8 cellular contexts compared by ENCODE assay signal in the genomic region with DNA sequence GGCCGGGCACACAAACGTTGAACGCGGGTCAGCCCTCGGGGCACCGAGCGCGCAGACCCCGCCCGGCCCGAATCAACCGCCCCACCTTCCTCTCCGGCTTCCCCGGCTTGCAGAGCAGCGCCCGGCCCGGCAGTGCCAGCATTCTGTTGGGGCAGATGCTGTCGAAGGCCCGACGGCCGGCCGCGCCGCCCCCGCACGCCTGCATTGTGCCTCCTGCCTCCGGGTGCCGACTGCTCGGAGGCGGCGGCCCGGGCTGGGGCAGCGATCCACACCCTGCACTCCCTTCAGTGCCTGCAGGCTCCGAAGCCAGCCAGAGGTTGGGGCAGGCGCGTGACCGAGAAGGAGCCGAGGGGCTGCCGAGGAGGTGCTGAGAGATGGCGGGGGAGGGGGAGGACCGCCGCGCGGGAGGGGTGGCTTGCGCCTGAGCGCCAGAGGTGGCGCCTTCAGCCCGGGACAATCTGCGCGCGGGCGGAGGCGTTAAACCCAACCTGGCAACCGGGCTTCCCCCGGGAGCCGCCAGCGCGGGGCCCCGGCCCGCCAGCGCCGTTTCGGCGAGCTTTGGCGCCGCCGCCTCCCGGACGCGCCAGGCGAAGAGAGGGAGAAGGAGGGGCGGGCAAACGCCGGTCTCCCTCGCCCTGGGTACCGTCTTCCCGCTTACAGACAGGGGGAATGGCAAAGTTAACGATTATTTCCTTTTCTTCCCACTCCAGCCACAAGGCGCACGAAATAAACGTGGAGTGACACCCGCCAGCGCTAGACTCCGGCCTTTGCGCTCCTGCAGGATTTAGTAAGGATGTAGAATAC. TPM values are rescaled to one million over a fixed set of nuclear protein-coding genes. Genes with fewer than 3 reads are reported as not detected.
DNase-seq lines count a peak whose midpoint lies in the region; ATAC-seq, FAIRE-seq and TF ChIP-seq lines count a peak whose summit lies in the region.

A gene (minus strand): TSS at position 382 of the 804 bp plus-strand sequence. CDS start 177 bp downstream, at position 205.

- no peak for TF ChIP-seq EP300 in A549 (IDR thresholded peaks at IDR 0.05)

- no peaks in the 10 kb centered on the region for H3K9me3 ChIP-seq in A549

- DNase-seq in A549 (ENCODE audit: low read depth in 1 of 2, low spot score in 1 of 2) (peak; percentile 84 to 88), GM13977 (ENCODE audit: low spot score) (peak; percentile 88), NCI-H82 treated with DMSO at 0.1 percent for 48 hours (lab: John Stamatoyannopoulos, UW; ENCODE audit: unreplicated experiment) (peak; percentile 15), activated T-cell treated with anti-CD3 and anti-CD28 coated beads for 24 hours (ENCODE audit: low read depth) (peak; percentile 53), frontal cortex (ENCODE audit: low spot score in 2 of 2) (peak; percentile 43 to 53), progenitor cell of endocrine pancreas (ENCODE audit: low spot score, unreplicated experiment) (peak; percentile 45)

- H3K27ac ChIP-seq in A549 = peak within 1 kb of the TSS; percentile 64 to 90

- ATAC-seq in A549 = peak; percentile 87 to 88
- ATAC-seq in HG03159 (IDR thresholded peaks at IDR 0.05; ENCODE audit: unreplicated experiment) = peak; percentile 43
- no peak for ATAC-seq in HG03196 (IDR thresholded peaks at IDR 0.05; ENCODE audit: unreplicated experiment)

- H3K9me3 Mint-ChIP-seq in progenitor cell of endocrine pancreas (ENCODE audit: low read depth) = no peaks in the 10 kb centered on the region

- no peak for FAIRE-seq in A549 (lab: Jason Lieb, UNC)
- no peak for FAIRE-seq in frontal cortex (lab: Jason Lieb, UNC)

- in situ Hi-C loops in GM13977 (cut with MboI; ENCODE audit: low pct_unique_long_range_greater_than_20kb, low sequenced_read_pairs, unreplicated experiment) = no loop called here

- H3K27ac Mint-ChIP-seq in progenitor cell of endocrine pancreas = no peak within 1 kb of the TSS

- TF ChIP-seq CTCF in A549 (IDR thresholded peaks at IDR 0.05) = peak; percentile 44; the same call in 2 of the 3 replicates
- TF ChIP-seq CTCF in GM13977 (IDR thresholded peaks at IDR 0.05; ENCODE audit: extremely low read depth, insufficient read depth, missing control alignments) = peak; percentile 37
- TF ChIP-seq CTCF in progenitor cell of endocrine pancreas (IDR thresholded peaks at IDR 0.05; ENCODE audit: unreplicated experiment) = peak; percentile 23

- POLR2A ChIA-PET in A549 (lab: Yijun Ruan, JAX) = no interaction called here

- WGBS in A549 (ENCODE audit: missing lambda C conversion rate) = under 1% methylated on average over 36 of the region's 85 CpGs

- H3K4me2 ChIP-seq in A549 = peak within 1 kb of the TSS; percentile 86

- peak within 1 kb of the TSS; percentile 55 for H3K4me3 ChIP-seq in A549

- H3K4me1 ChIP-seq in A549 = 0 out of 3 replicates have a peak, but pooled peaks cover 8% of the 10 kb centered on the region

- CTCF ChIA-PET in A549 (lab: Yijun Ruan, JAX) = interaction anchor here (0.8 to 4.8 kb wide), 21 partner anchors 9 to 1240 kb away, joined by 3 to 57 read pairs (median 5); no protein-coding TSS in a partner anchor

- H3K36me3 Mint-ChIP-seq in progenitor cell of endocrine pancreas (ENCODE audit: insufficient read depth) = no peaks in the 10 kb centered on the region

- H3K27me3 Mint-ChIP-seq in progenitor cell of endocrine pancreas = peaks cover 91% of the 10 kb centered on the region

- peaks cover 13% of the 10 kb centered on the region for H3K4me1 Mint-ChIP-seq in progenitor cell of endocrine pancreas (ENCODE audit: low read depth)

- H3K4me3 Mint-ChIP-seq in progenitor cell of endocrine pancreas (ENCODE audit: low read depth) = peak within 1 kb of the TSS; percentile 48

- TF ChIP-seq RAD21 in A549 (conservative IDR thresholded peaks at IDR 0.05 in 1 of 2, IDR thresholded peaks at IDR 0.05 in 1 of 2) = peak in 1 of 2 experiments; percentile 35; a peak in 1 of 5 replicates

- TF ChIP-seq POLR2A in A549 (IDR thresholded peaks at IDR 0.05; ENCODE audit: low read length) = no peak

TF ChIP-seq in A549, 52 proteins besides CTCF, POLR2A, EP300 and RAD21:
- TF ChIP-seq PHF8 (IDR thresholded peaks at IDR 0.05; ENCODE audit: borderline replicate concordance, low read depth) = 0 out of 2 replicates have a peak, but pooled peaks have one; percentile 24
- TF ChIP-seq RARB (CRISPR knock-in tag; IDR thresholded peaks at IDR 0.05) = no peak
- no peak for TF ChIP-seq CHD4 (IDR thresholded peaks at IDR 0.05; ENCODE audit: borderline replicate concordance)
- 0 out of 2 replicates have a peak, but pooled peaks have one; percentile 9 for TF ChIP-seq HOXB5 (CRISPR knock-in tag; IDR thresholded peaks at IDR 0.05)
- TF ChIP-seq, protein P1, sequence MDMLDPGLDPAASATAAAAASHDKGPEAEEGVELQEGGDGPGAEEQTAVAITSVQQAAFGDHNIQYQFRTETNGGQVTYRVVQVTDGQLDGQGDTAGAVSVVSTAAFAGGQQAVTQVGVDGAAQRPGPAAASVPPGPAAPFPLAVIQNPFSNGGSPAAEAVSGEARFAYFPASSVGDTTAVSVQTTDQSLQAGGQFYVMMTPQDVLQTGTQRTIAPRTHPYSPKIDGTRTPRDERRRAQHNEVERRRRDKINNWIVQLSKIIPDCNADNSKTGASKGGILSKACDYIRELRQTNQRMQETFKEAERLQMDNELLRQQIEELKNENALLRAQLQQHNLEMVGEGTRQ (IDR thresholded peaks at IDR 0.05) = no peak
- TF ChIP-seq ZFP36 (IDR thresholded peaks at IDR 0.05; ENCODE audit: borderline replicate concordance, partially characterized antibody) = peak; percentile 19
- TF ChIP-seq JUN (IDR thresholded peaks at IDR 0.05) = peak; percentile 13 to 45; a peak in 1 of 5 replicates
- TF ChIP-seq, protein P2, sequence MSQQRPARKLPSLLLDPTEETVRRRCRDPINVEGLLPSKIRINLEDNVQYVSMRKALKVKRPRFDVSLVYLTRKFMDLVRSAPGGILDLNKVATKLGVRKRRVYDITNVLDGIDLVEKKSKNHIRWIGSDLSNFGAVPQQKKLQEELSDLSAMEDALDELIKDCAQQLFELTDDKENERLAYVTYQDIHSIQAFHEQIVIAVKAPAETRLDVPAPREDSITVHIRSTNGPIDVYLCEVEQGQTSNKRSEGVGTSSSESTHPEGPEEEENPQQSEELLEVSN (IDR thresholded peaks at IDR 0.05; ENCODE audit: borderline replicate concordance, low read depth) = peak; percentile 88
- TF ChIP-seq, protein P3, sequence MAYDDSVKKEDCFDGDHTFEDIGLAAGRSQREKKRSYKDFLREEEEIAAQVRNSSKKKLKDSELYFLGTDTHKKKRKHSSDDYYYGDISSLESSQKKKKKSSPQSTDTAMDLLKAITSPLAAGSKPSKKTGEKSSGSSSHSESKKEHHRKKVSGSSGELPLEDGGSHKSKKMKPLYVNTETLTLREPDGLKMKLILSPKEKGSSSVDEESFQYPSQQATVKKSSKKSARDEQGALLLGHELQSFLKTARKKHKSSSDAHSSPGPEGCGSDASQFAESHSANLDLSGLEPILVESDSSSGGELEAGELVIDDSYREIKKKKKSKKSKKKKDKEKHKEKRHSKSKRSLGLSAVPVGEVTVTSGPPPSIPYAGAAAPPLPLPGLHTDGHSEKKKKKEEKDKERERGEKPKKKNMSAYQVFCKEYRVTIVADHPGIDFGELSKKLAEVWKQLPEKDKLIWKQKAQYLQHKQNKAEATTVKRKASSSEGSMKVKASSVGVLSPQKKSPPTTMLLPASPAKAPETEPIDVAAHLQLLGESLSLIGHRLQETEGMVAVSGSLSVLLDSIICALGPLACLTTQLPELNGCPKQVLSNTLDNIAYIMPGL (CRISPR knock-in tag; IDR thresholded peaks at IDR 0.05; ENCODE audit: borderline replicate concordance) = 0 out of 2 replicates have a peak, but pooled peaks have one; percentile 58
- 0 out of 2 replicates have a peak, but pooled peaks have one; percentile 20 for TF ChIP-seq RNF2 (IDR thresholded peaks at IDR 0.05; ENCODE audit: borderline replicate concordance, low read depth)
- TF ChIP-seq, protein P4, sequence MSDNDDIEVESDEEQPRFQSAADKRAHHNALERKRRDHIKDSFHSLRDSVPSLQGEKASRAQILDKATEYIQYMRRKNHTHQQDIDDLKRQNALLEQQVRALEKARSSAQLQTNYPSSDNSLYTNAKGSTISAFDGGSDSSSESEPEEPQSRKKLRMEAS (IDR thresholded peaks at IDR 0.05) = peak; percentile 62

RNA-seq across cellular contexts. Expression of the gene that starts here (rescaled TPM):
- polyA plus RNA-seq in A549 (2011; rRNA removed) (1.7 and 2.2 TPM in 2 replicates), A549 (2017; fragmentation: RNase III; extraction: RNeasy Plus Mini Kit Qiagen cat#74134 plus additional on column Dnase treatment) (1.7 to 2.2 TPM (median 1.7 TPM) in 3 replicates)
- 2.1 and 2.6 TPM in 2 replicates for polyA plus RNA-seq in A549 (2012; cell fraction: cytosol; rRNA removed)
- polyA plus RNA-seq in A549 (2012; cell fraction: nucleus; rRNA removed) = 5.5 and 7.5 TPM in 2 replicates
- 1.5 and 4.4 TPM in 2 replicates for polyA minus RNA-seq in A549 (2011; rRNA and poly(A)+ RNA removed)
- total RNA-seq in frontal cortex (not detected), progenitor cell of endocrine pancreas (not detected in 2 replicates)

Comparison
In these comparisons a context has a peak if more than half of its experiments do, and no peak if none do; other contexts are left out.
1. Peak in DNase-seq in frontal cortex; RNA of the gene not detected or under 1 TPM.
2. Peak in DNase-seq in progenitor cell of endocrine pancreas; RNA of the gene not detected or under 1 TPM.
3. DNase-seq: peak in every context shown above with its lines; median percentile 88 in GM13977; 86 in A549; 53 in activated T-cell treated with anti-CD3 and anti-CD28 coated beads for 24 hours; 48 in frontal cortex; 45 in progenitor cell of endocrine pancreas; 15 in NCI-H82 treated with DMSO at 0.1 percent for 48 hours.